Comparison of ENCODE assay signal across 31 cellular contexts in genomic region chr13:94559201-94559795, GRCh38. TPM values are rescaled to one million over a fixed set of nuclear protein-coding genes. Genes with fewer than 3 reads are reported as not detected.
DNase-seq lines count a peak whose midpoint lies in the region; ATAC-seq, FAIRE-seq and TF ChIP-seq lines count a peak whose summit lies in the region.
"Had no signal": no experiment of that assay in that cellular context is flagged by ENCODE, and none has a peak within 500 bp of the region (broad histone marks: within the 10 kb centered on the region; RNA-seq: fewer than 3 reads in every experiment).

No MANE protein-coding gene starts in this region.

- no peak overlapping the region for H3K27ac ChIP-seq in CD4-positive, alpha-beta memory T cell (ENCODE audit: low read depth, low read length)
- peak overlapping the region; percentile 81 for H3K27ac ChIP-seq in OCI-LY1 (ENCODE audit: low read depth, low read length, poor library complexity, severe bottlenecking)
- H3K27ac ChIP-seq in GM12878 (ENCODE audit: control insufficient read depth, insufficient read depth): no peak overlapping the region
- H3K27ac ChIP-seq: dorsolateral prefrontal cortex, esophagus squamous epithelium, foreskin keratinocyte, HL-60, neutrophil, testis, VCaP had no signal

- POLR2A ChIA-PET in CD4-positive, alpha-beta memory T cell (lab: Charles Lee; ENCODE audit: partially characterized antibody): interaction anchor here (0.6 to 1.1 kb wide), 2 partner anchors 18 to 37 kb away, joined by 3 to 4 read pairs; partner anchors contain the start of gene TGDS
- POLR2A ChIA-PET in GM12878 (lab: Charles Lee): no interaction called here

- no peaks in the 10 kb centered on the region for H3F3A ChIP-seq in OCI-LY1 (ENCODE audit: insufficient read depth, low read length)

- H4K20me1 ChIP-seq in OCI-LY1 (ENCODE audit: insufficient read depth, low read length) (no peaks in the 10 kb centered on the region), GM12878 (ENCODE audit: control insufficient read depth, insufficient read depth) (no peaks in the 10 kb centered on the region)

- RAD21 ChIA-PET in GM12878 (lab: Charles Lee; ENCODE audit: unreplicated experiment): no interaction called here

- in situ Hi-C loops in GM12878 (cut with MboI): no loop called here

- H2AFZ ChIP-seq in OCI-LY1 (ENCODE audit: low read length): no peak overlapping the region
- no peak overlapping the region for H2AFZ ChIP-seq in GM12878 (ENCODE audit: control insufficient read depth, low read depth, low read length)

- WGBS in GM12878 (ENCODE audit: insufficient coverage, insufficient replicate concordance, low lambda C conversion rate, missing lambda C conversion rate): 84% methylated on average over 7 of the region's 7 CpGs

- H3K4me2 ChIP-seq in OCI-LY1 (ENCODE audit: low read length): peak overlapping the region; percentile 31; the same call in 1 of the 2 replicates
- no peak overlapping the region for H3K4me2 ChIP-seq in GM12878 (ENCODE audit: control insufficient read depth, insufficient read depth)

- no peak for ATAC-seq in GM12878
- ATAC-seq: foreskin keratinocyte, right cardiac atrium had no signal

- no peak for TF ChIP-seq CTCF in OCI-LY1 (IDR thresholded peaks at IDR 0.05; ENCODE audit: low read length)
- no peak for TF ChIP-seq CTCF in GM12878 (IDR thresholded peaks at IDR 0.05 in 2 of 3, conservative IDR thresholded peaks at IDR 0.05 in 1 of 3; ENCODE audit: control insufficient read depth in 2 of 3, extremely low read depth in 1 of 3, insufficient read depth in 1 of 3, low read depth in 3 of 3, low read length in 3 of 3)

- no peak for DNase-seq in activated T-cell treated with anti-CD3 and anti-CD28 coated beads, Interleukin-2, amount 50 U/mL, for 24 hours
- DNase-seq in activated T-cell treated with anti-CD3 and anti-CD28 coated beads, Interleukin-2, amount 50 U/mL, for 1 hour: no peak
- peak in 3 of 5 donors; percentile 4 to 16 (median 11) for DNase-seq in CD4-positive, alpha-beta memory T cell
- DNase-seq in GM12878 (ENCODE audit: low read depth, low spot score) (no peak), NCI-H2196 treated with DMSO at 0.1 percent for 48 hours (lab: John Stamatoyannopoulos, UW; ENCODE audit: unreplicated experiment) (no peak), NCI-H1694 (lab: John Stamatoyannopoulos, UW) (no peak)
- DNase-seq: activated CD4-positive, alpha-beta T cell treated with anti-CD3 and anti-CD28 coated beads, Interleukin-2, amount 50 U/mL, for 48 hours; activated CD8-positive, alpha-beta memory T cell treated with anti-CD3 and anti-CD28 coated beads, Interleukin-2, amount 50 U/mL, for 4 hours; activated effector memory CD4-positive, alpha-beta T cell treated with Interleukin-2 at 50 U/mL for 16 hours; amygdala; Caco-2; dorsolateral prefrontal cortex; esophagus squamous epithelium; foreskin keratinocyte; H9; head of caudate nucleus; islet precursor cell; KG1; NCI-H1436; NCI-H446; NCI-H748 treated with DMSO at 0.1 percent for 48 hours; right cardiac atrium; SIG-M5; stimulated activated naive CD4-positive, alpha-beta T cell treated with Interleukin-2 at 50 U/mL for 16 hours; T-helper 9 cell had no signal

- peaks cover 22% of the 10 kb centered on the region for H3K4me1 Mint-ChIP-seq in activated T-cell treated with anti-CD3 and anti-CD28 coated beads, Interleukin-2, amount 50 U/mL, for 24 hours (ENCODE audit: low read depth)
- peaks cover 14 to 20% (median 18%) of the 10 kb centered on the region in 4 donors for H3K4me1 Mint-ChIP-seq in CD4-positive, alpha-beta memory T cell
- H3K4me1 Mint-ChIP-seq: H9 had no signal

- H3K9ac ChIP-seq in OCI-LY1 (ENCODE audit: low read length): peak overlapping the region; percentile 4; the same call in 1 of the 2 replicates
- H3K9ac ChIP-seq in GM12878 (ENCODE audit: control insufficient read depth, insufficient read depth, low read length): no peak overlapping the region

- FAIRE-seq in GM12878 (lab: Jason Lieb, UNC): no peak
- FAIRE-seq: RCC 7860 had no signal

- intact Hi-C loops in CD4-positive, alpha-beta memory T cell (cut with micrococcal nuclease): no loop called here
- intact Hi-C loops in GM12878 (cut with micrococcal nuclease; ENCODE audit: unreplicated experiment): no loop called here

- no peaks in the 10 kb centered on the region for H3K9me3 ChIP-seq in CD4-positive, alpha-beta memory T cell (ENCODE audit: control insufficient read depth in 1 of 2, low read length in 2 of 2)
- peaks cover 7% of the 10 kb centered on the region; the same call in 1 of the 2 replicates for H3K9me3 ChIP-seq in OCI-LY1 (ENCODE audit: low read length)
- no peaks in the 10 kb centered on the region for H3K9me3 ChIP-seq in GM12878 (replicated peaks; ENCODE audit: control insufficient read depth, insufficient read depth, low read length)
- H3K9me3 ChIP-seq: Caco-2, esophagus squamous epithelium, neutrophil, testis had no signal

- TF ChIP-seq EP300 in GM12878 (IDR thresholded peaks at IDR 0.05; ENCODE audit: borderline replicate concordance in 1 of 2, control insufficient read depth in 1 of 2, low read depth in 2 of 2, low read length in 2 of 2): no peak

- H3K79me2 ChIP-seq in OCI-LY1 (ENCODE audit: insufficient read depth, low read length): no peaks in the 10 kb centered on the region
- no peaks in the 10 kb centered on the region for H3K79me2 ChIP-seq in GM12878 (ENCODE audit: control insufficient read depth, insufficient read depth, low read length)

- no peak for TF ChIP-seq POLR2A in GM12878 (IDR thresholded peaks at IDR 0.05; ENCODE audit: low read depth, low read length)

- no peak overlapping the region for H3K4me3 ChIP-seq in CD4-positive, alpha-beta memory T cell (ENCODE audit: low read length in 2 of 2)
- H3K4me3 ChIP-seq in OCI-LY1 (ENCODE audit: low read depth, low read length, poor library complexity, severe bottlenecking) (no peak overlapping the region), GM12878 (no peak overlapping the region)
- H3K4me3 ChIP-seq: dorsolateral prefrontal cortex, esophagus squamous epithelium, testis had no signal

- no TSS peak for BruUV-seq in GM12878 (replicated peaks; lab: Mats Ljungman, UMichigan)

- no peaks in the 10 kb centered on the region for H3K9me2 ChIP-seq in OCI-LY1 (ENCODE audit: low read depth, low read length)

- peak overlapping the region; percentile 50 for H3K27ac Mint-ChIP-seq in activated T-cell treated with anti-CD3 and anti-CD28 coated beads, Interleukin-2, amount 50 U/mL, for 24 hours
- peak overlapping the region in 4 of 7 donors; percentile 7 to 88 (median 47) for H3K27ac Mint-ChIP-seq in CD4-positive, alpha-beta memory T cell
- H3K27ac Mint-ChIP-seq: H9 had no signal

- no peaks in the 10 kb centered on the region for H3K27me3 ChIP-seq in CD4-positive, alpha-beta memory T cell (ENCODE audit: insufficient read depth, low read length)
- H3K27me3 ChIP-seq in OCI-LY1 (ENCODE audit: insufficient read depth, low read length) (no peaks in the 10 kb centered on the region), GM12878 (replicated peaks in 1 of 2; ENCODE audit: control insufficient read depth in 2 of 2, insufficient read depth in 2 of 2, low read length in 1 of 2) (no peaks in the 10 kb centered on the region)
- H3K27me3 ChIP-seq: dorsolateral prefrontal cortex, esophagus squamous epithelium, foreskin keratinocyte, neutrophil, testis had no signal

- H3K4me1 ChIP-seq in CD4-positive, alpha-beta memory T cell (ENCODE audit: insufficient read depth, low read length): peaks cover 12% of the 10 kb centered on the region
- H3K4me1 ChIP-seq in OCI-LY1 (ENCODE audit: insufficient read depth, low read length, severe bottlenecking) (peaks cover 29% of the 10 kb centered on the region), GM12878 (ENCODE audit: control insufficient read depth, insufficient read depth, low read length) (no peaks in the 10 kb centered on the region)
- H3K4me1 ChIP-seq: Caco-2, esophagus squamous epithelium, foreskin keratinocyte, testis had no signal

- H3K36me3 ChIP-seq in CD4-positive, alpha-beta memory T cell (ENCODE audit: insufficient read depth, low read length): no peaks in the 10 kb centered on the region
- H3K36me3 ChIP-seq in OCI-LY1 (ENCODE audit: insufficient read depth, low read length): peaks cover 6% of the 10 kb centered on the region; the same call in 1 of the 2 replicates
- H3K36me3 ChIP-seq in GM12878 (ENCODE audit: control insufficient read depth in 2 of 2, insufficient read depth in 2 of 2, low read length in 1 of 2): no peaks in the 10 kb centered on the region
- H3K36me3 ChIP-seq: neutrophil had no signal

- CTCF ChIA-PET in CD4-positive, alpha-beta memory T cell (lab: Charles Lee; ENCODE audit: partially characterized antibody): no interaction called here
- CTCF ChIA-PET in GM12878 (lab: Yijun Ruan, JAX): interaction anchor here (2.1 kb wide), 1 partner anchor 11 kb away, joined by 4 read pairs; no protein-coding TSS in a partner anchor

- TF ChIP-seq RAD21 in GM12878 (IDR thresholded peaks at IDR 0.05; ENCODE audit: insufficient read depth, low read depth, low read length): no peak

- no peaks in the 10 kb centered on the region for H3K27me3 Mint-ChIP-seq in activated T-cell treated with anti-CD3 and anti-CD28 coated beads, Interleukin-2, amount 50 U/mL, for 24 hours
- no peaks in the 10 kb centered on the region for H3K27me3 Mint-ChIP-seq in CD4-positive, alpha-beta memory T cell

- peaks cover 3% of the 10 kb centered on the region for H3K9me3 Mint-ChIP-seq in activated T-cell treated with anti-CD3 and anti-CD28 coated beads, Interleukin-2, amount 50 U/mL, for 24 hours
- peaks cover 0 to 2% (median 0%) of the 10 kb centered on the region in 8 donors for H3K9me3 Mint-ChIP-seq in CD4-positive, alpha-beta memory T cell
- H3K9me3 Mint-ChIP-seq: H9 had no signal

- SMC1A ChIA-PET in GM12878 (lab: Charles Lee; ENCODE audit: uncharacterized antibody, unreplicated experiment): no interaction called here

- no peak overlapping the region for H3K4me3 Mint-ChIP-seq in activated T-cell treated with anti-CD3 and anti-CD28 coated beads, Interleukin-2, amount 50 U/mL, for 24 hours
- H3K4me3 Mint-ChIP-seq in CD4-positive, alpha-beta memory T cell: peak overlapping the region in 5 of 8 donors; percentile 10 to 53 (median 47)
- H3K4me3 Mint-ChIP-seq: H9 had no signal

- H3K36me3 Mint-ChIP-seq in activated T-cell treated with anti-CD3 and anti-CD28 coated beads, Interleukin-2, amount 50 U/mL, for 24 hours (ENCODE audit: low read depth): peaks cover 27% of the 10 kb centered on the region
- H3K36me3 Mint-ChIP-seq in CD4-positive, alpha-beta memory T cell: peaks cover 2 to 7% of the 10 kb centered on the region in 2 donors

RNA-seq across cellular contexts. Expression of gene TGDS, which starts 36.7 kb away (rescaled TPM):
- 10 to 100 TPM; 15.9 to 16.8 TPM for total RNA-seq in CD4-positive, alpha-beta memory T cell
- polyA plus RNA-seq in CD4-positive, alpha-beta memory T cell: 10 to 100 TPM; 15.9 to 16.7 TPM
- 43.5 and 45.4 TPM in 2 replicates for total RNA-seq in GM12878 (2013; cell fraction: nucleolus; rRNA removed)
- total RNA-seq in GM12878 (2014; rRNA removed): 16.2 and 19.1 TPM in 2 replicates
- total RNA-seq in GM12878 (2014; rRNA removed; fragmentation: Illumina TruSeq; extraction: Trizol): 21.0 and 21.2 TPM in 2 replicates
- 11.2 and 13.1 TPM in 2 replicates for total RNA-seq in GM12878 (2021)
- polyA plus RNA-seq in GM12878 (2011; ENCODE audit: low read depth): 4.6 TPM
- 44.3 and 68.5 TPM in 2 replicates for polyA plus RNA-seq in GM12878 (2011; rRNA removed)
- 14.3 and 19.8 TPM in 2 replicates for polyA plus RNA-seq in GM12878 (2011; cell fraction: cytosol; rRNA removed)
- polyA plus RNA-seq in GM12878 (2011; cell fraction: nucleus; rRNA removed): 25.7 and 29.7 TPM in 2 replicates
- 9.5 and 15.3 TPM in 2 replicates for polyA plus RNA-seq in GM12878 (2012)
- 24.3 and 26.0 TPM in 2 replicates for polyA plus RNA-seq in GM12878 (2014; fragmentation: Illumina TruSeq; extraction: Trizol)
- 10 to 100 TPM; 28.1 to 42.7 TPM for polyA plus RNA-seq in GM12878 (2014; fragmentation: Nextera tagmentation; extraction: Ambion mirVana)
- polyA plus RNA-seq in GM12878 (2014; rRNA removed): 12.5 and 16.5 TPM in 2 replicates
- polyA plus RNA-seq in GM12878 (2016; fragmentation: Nextera tagmentation; extraction: Ambion mirVana): 10 to 100 TPM; 23.4 to 24.9 TPM
- polyA minus RNA-seq in GM12878 (2011; rRNA and poly(A)+ RNA removed): 16.4 and 29.3 TPM in 2 replicates
- 5.7 and 6.3 TPM in 2 replicates for polyA minus RNA-seq in GM12878 (2011; cell fraction: cytosol; rRNA and poly(A)+ RNA removed)
- 24.1 and 25.1 TPM in 2 replicates for polyA minus RNA-seq in GM12878 (2011; cell fraction: nucleus; rRNA and poly(A)+ RNA removed)

RNA-seq across cellular contexts. Expression of gene GPR180, which starts 42.4 kb away (rescaled TPM):
- 1 to 10 TPM; 4.8 to 5.3 TPM for total RNA-seq in CD4-positive, alpha-beta memory T cell
- polyA plus RNA-seq in CD4-positive, alpha-beta memory T cell: 1 to 10 TPM; 1.6 to 1.8 TPM
- total RNA-seq in GM12878 (2013; cell fraction: nucleolus; rRNA removed): 16.8 TPM in 2 replicates
- 6.3 and 7.6 TPM in 2 replicates for total RNA-seq in GM12878 (2014; rRNA removed)
- total RNA-seq in GM12878 (2014; rRNA removed; fragmentation: Illumina TruSeq; extraction: Trizol): 7.0 and 7.6 TPM in 2 replicates
- total RNA-seq in GM12878 (2021): 4.2 and 4.4 TPM in 2 replicates
- 1.7 TPM for polyA plus RNA-seq in GM12878 (2011; ENCODE audit: low read depth)
- 5.5 and 8.4 TPM in 2 replicates for polyA plus RNA-seq in GM12878 (2011; rRNA removed)
- polyA plus RNA-seq in GM12878 (2011; cell fraction: cytosol; rRNA removed): 1.9 and 2.1 TPM in 2 replicates
- polyA plus RNA-seq in GM12878 (2011; cell fraction: nucleus; rRNA removed): 4.4 TPM in 2 replicates
- 2.6 and 3.3 TPM in 2 replicates for polyA plus RNA-seq in GM12878 (2012)
- 5.1 and 6.3 TPM in 2 replicates for polyA plus RNA-seq in GM12878 (2014; fragmentation: Illumina TruSeq; extraction: Trizol)
- polyA plus RNA-seq in GM12878 (2014; fragmentation: Nextera tagmentation; extraction: Ambion mirVana): 1 to 10 TPM; 1.6 to 1.8 TPM
- polyA plus RNA-seq in GM12878 (2014; rRNA removed): 2.4 and 2.8 TPM in 2 replicates
- 1 to 10 TPM; 5.8 to 7.2 TPM for polyA plus RNA-seq in GM12878 (2016; fragmentation: Nextera tagmentation; extraction: Ambion mirVana)
- 7.3 and 9.4 TPM in 2 replicates for polyA minus RNA-seq in GM12878 (2011; rRNA and poly(A)+ RNA removed)
- polyA minus RNA-seq in GM12878 (2011; cell fraction: cytosol; rRNA and poly(A)+ RNA removed): 3.1 and 3.3 TPM in 2 replicates
- 5.6 and 8.9 TPM in 2 replicates for polyA minus RNA-seq in GM12878 (2011; cell fraction: nucleus; rRNA and poly(A)+ RNA removed)

Comparison
In these comparisons a context has a peak if more than half of its experiments do, and no peak if none do; other contexts are left out.
1. DNase-seq: peak in CD4-positive, alpha-beta memory T cell (3 of 5); none in activated T-cell treated with anti-CD3 and anti-CD28 coated beads, Interleukin-2, amount 50 U/mL, for 24 hours (single experiment), activated T-cell treated with anti-CD3 and anti-CD28 coated beads, Interleukin-2, amount 50 U/mL, for 1 hour (single experiment), GM12878 (single experiment), NCI-H2196 treated with DMSO at 0.1 percent for 48 hours (single experiment) and NCI-H1694 (single experiment).